ENCODE assay signal across 26 cellular contexts in the genomic region with DNA sequence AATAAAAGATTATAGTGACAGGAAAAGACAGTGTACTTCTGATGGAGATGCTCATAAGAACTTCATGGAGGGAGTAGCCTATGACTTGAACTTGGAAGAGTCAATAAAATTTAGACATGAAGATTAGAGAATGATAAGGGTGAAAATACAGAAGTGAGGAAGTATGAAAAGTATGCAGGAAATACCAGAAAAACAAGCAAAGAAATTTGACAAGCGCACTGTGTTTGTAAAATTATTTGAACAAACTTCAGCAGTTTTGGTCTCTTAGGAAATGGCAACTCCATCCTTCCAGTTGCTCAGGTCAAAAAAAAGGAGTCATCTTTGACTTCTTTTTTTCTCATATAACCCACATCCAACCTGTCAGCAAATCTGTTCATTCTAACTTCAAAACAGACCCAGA.
"Had no signal": no experiment of that assay in that cellular context is flagged by ENCODE, and none has a peak within 500 bp of the region (broad histone marks: within the 10 kb centered on the region; RNA-seq: fewer than 3 reads in every experiment).

No MANE protein-coding gene starts in this region.

- H3K4me3 Mint-ChIP-seq: activated CD4-positive, alpha-beta memory T cell treated with anti-CD3 and anti-CD28 coated beads for 36 hours; activated CD4-positive, alpha-beta T cell treated with anti-CD3 and anti-CD28 coated beads, Interleukin-2, amount 10 ng/mL, durations not matched to agents 7 days and 5 days; activated naive CD4-positive, alpha-beta T cell treated with anti-CD3 and anti-CD28 coated beads for 36 hours; activated naive CD8-positive, alpha-beta T cell; activated T-cell treated with anti-CD3 and anti-CD28 coated beads, Interleukin-2, amount 50 U/mL, for 4 hours; T-helper 17 cell; WTC11 had no signal

- DNase-seq: activated CD4-positive, alpha-beta memory T cell treated with anti-CD3 and anti-CD28 coated beads for 36 hours; activated CD4-positive, alpha-beta T cell treated with anti-CD3 and anti-CD28 coated beads, Interleukin-2, amount 10 ng/mL, durations not matched to agents 7 days and 5 days; activated CD4-positive, CD25-positive, alpha-beta regulatory T cell treated with anti-CD3 and anti-CD28 coated beads, Interleukin-2, amount 50 U/mL, for 72 hours; activated CD8-positive, alpha-beta memory T cell treated with anti-CD3 and anti-CD28 coated beads for 24 hours; activated gamma-delta T cell; activated naive CD4-positive, alpha-beta T cell treated with anti-CD3 and anti-CD28 coated beads for 36 hours; activated T-cell treated with anti-CD3 and anti-CD28 coated beads, Interleukin-2, amount 50 U/mL, for 4 hours; anterior cingulate cortex; caudate nucleus; Kasumi-1; MG63; MV-4-11; NCI-H1092 treated with DMSO at 0.1 percent for 48 hours; NCI-H1417 treated with DMSO at 0.1 percent for 48 hours; NCI-H1694; NCI-H2029; NCI-H510A treated with DMSO at 0.1 percent for 48 hours; NCI-H69; NK-92 treated with Interleukin-12 subunit alpha and Interleukin-12 subunit beta, amount 100 ng/mL, for 24 hours; OCI-M1; RPMI8226; SJCRH30; T-helper 17 cell; T-helper 9 cell had no signal

- H3K9me3 ChIP-seq: MG63, SJCRH30 had no signal

- H3K9me3 Mint-ChIP-seq: activated CD4-positive, alpha-beta memory T cell treated with anti-CD3 and anti-CD28 coated beads for 36 hours; activated CD4-positive, alpha-beta T cell treated with anti-CD3 and anti-CD28 coated beads, Interleukin-2, amount 10 ng/mL, durations not matched to agents 7 days and 5 days; activated naive CD4-positive, alpha-beta T cell treated with anti-CD3 and anti-CD28 coated beads for 36 hours; activated T-cell treated with anti-CD3 and anti-CD28 coated beads, Interleukin-2, amount 50 U/mL, for 4 hours had no signal

- H3K4me1 Mint-ChIP-seq: activated CD4-positive, alpha-beta T cell treated with anti-CD3 and anti-CD28 coated beads, Interleukin-2, amount 10 ng/mL, durations not matched to agents 7 days and 5 days; T-helper 17 cell; WTC11 had no signal

- H3K36me3 ChIP-seq: MG63, SJCRH30 had no signal

- H3K27ac Mint-ChIP-seq: activated CD4-positive, alpha-beta memory T cell treated with anti-CD3 and anti-CD28 coated beads for 36 hours; activated CD4-positive, alpha-beta T cell treated with anti-CD3 and anti-CD28 coated beads, Interleukin-2, amount 10 ng/mL, durations not matched to agents 7 days and 5 days; activated naive CD4-positive, alpha-beta T cell treated with anti-CD3 and anti-CD28 coated beads for 36 hours; activated naive CD8-positive, alpha-beta T cell; T-helper 17 cell; WTC11 had no signal

- H3K36me3 Mint-ChIP-seq: activated CD4-positive, alpha-beta memory T cell treated with anti-CD3 and anti-CD28 coated beads for 36 hours; activated naive CD8-positive, alpha-beta T cell; WTC11 had no signal

- H3K27me3 ChIP-seq: MG63, SJCRH30 had no signal

- H3K27me3 Mint-ChIP-seq: activated CD4-positive, alpha-beta memory T cell treated with anti-CD3 and anti-CD28 coated beads for 36 hours; activated naive CD8-positive, alpha-beta T cell; T-helper 17 cell had no signal

- H3K4me3 ChIP-seq: MG63, SJCRH30 had no signal
